8 cellular contexts compared by ENCODE assay signal in genomic region chr2:86807462-86808275, GRCh38. TPM values are rescaled to one million over a fixed set of nuclear protein-coding genes. Genes with fewer than 3 reads are reported as not detected.
DNase-seq lines count a peak whose midpoint lies in the region; ATAC-seq, FAIRE-seq and TF ChIP-seq lines count a peak whose summit lies in the region.
"Had no signal": no experiment of that assay in that cellular context is flagged by ENCODE, and none has a peak within 500 bp of the region (broad histone marks: within the 10 kb centered on the region; RNA-seq: fewer than 3 reads in every experiment).

No MANE protein-coding gene starts in this region.

- CTCF ChIA-PET in Panc1 (lab: Charles Lee), result interaction anchor here (0.6 to 1.1 kb wide), 2 partner anchors 310 to 411 kb away, joined by 3 read pairs; no protein-coding TSS in a partner anchor

- WGBS in small intestine, 3 donors, result 1% methylated on average over 49 to 52 of the region's 52 CpGs

- H3K4me1 ChIP-seq in Panc1 (ENCODE audit: control insufficient read depth, insufficient read depth, low read length), result 0 out of 2 replicates have a peak, but pooled peaks cover 4% of the 10 kb centered on the region
- H3K4me1 ChIP-seq in small intestine (ENCODE audit: control insufficient read depth in 2 of 2, insufficient read depth in 1 of 2, low read depth in 1 of 2, low read length in 1 of 2), result no peaks in the 10 kb centered on the region

- H3K27me3 ChIP-seq in Panc1 (ENCODE audit: control insufficient read depth, insufficient read depth, low read length) (no peaks in the 10 kb centered on the region), small intestine (ENCODE audit: control insufficient read depth in 2 of 2, insufficient read depth in 2 of 2, low read length in 2 of 2) (peaks cover 2 to 14% of the 10 kb centered on the region in 2 donors)

- DNase-seq in GM03348 (ENCODE audit: low spot score) (peak; percentile 40), Panc1 (ENCODE audit: low read depth, low spot score) (no peak), T47D (ENCODE audit: low read depth in 1 of 2, low spot score in 1 of 2) (peak; percentile 62 to 75), iPS-NIHi7 (ENCODE audit: extremely low spot score) (peak; percentile 72), small intestine (peak; percentile 47)

- H3K27ac ChIP-seq in Panc1 (ENCODE audit: low read length) (peak overlapping the region; percentile 68), small intestine (ENCODE audit: low read depth in 1 of 2, low read length in 1 of 2) (peak overlapping the region; percentile 8 to 22)

- intact Hi-C loops in Panc1 (cut with micrococcal nuclease; ENCODE audit: unreplicated experiment), result no loop called here

- no peaks in the 10 kb centered on the region for H3K9me3 ChIP-seq in Panc1 (ENCODE audit: control insufficient read depth, insufficient read depth, low read depth, low read length)
- no peaks in the 10 kb centered on the region for H3K9me3 ChIP-seq in small intestine (ENCODE audit: control insufficient read depth, low read depth)

- POLR2A ChIA-PET in Panc1 (lab: Charles Lee), result no interaction called here

- BruUV-seq in Panc1 (replicated peaks; lab: Mats Ljungman, UMichigan), result no TSS peak

- in situ Hi-C loops in Panc1 (cut with HindIII; ENCODE audit: low pct_unique_long_range_greater_than_20kb, low sequenced_read_pairs), result no loop called here
- in situ Hi-C loops in T47D (cut with HindIII; ENCODE audit: low pct_unique_long_range_greater_than_20kb, low sequenced_read_pairs), result no loop called here

- ATAC-seq in HG03432 (IDR thresholded peaks at IDR 0.05; ENCODE audit: unreplicated experiment) (peak; percentile 52), Panc1 (peak; percentile 86), GM21737 (IDR thresholded peaks at IDR 0.05; ENCODE audit: unreplicated experiment) (no peak)

- no peak for TF ChIP-seq CTCF in Panc1 (IDR thresholded peaks at IDR 0.05)

- H3K4me3 ChIP-seq in Panc1 (ENCODE audit: low read depth in 2 of 2, low read length in 2 of 2) (peak overlapping the region; percentile 63 to 69), small intestine (ENCODE audit: low read depth in 1 of 2, low read length in 2 of 2) (peak overlapping the region; percentile 7 to 59)

- FAIRE-seq in small intestine (lab: Jason Lieb, UNC), result no peak
- FAIRE-seq: colon had no signal

- H3K36me3 ChIP-seq in Panc1 (ENCODE audit: control insufficient read depth, insufficient read depth, low read length) (no peaks in the 10 kb centered on the region), small intestine (ENCODE audit: control insufficient read depth in 2 of 2, insufficient read depth in 2 of 2, low read length in 2 of 2) (no peaks in the 10 kb centered on the region)

RNA-seq across cellular contexts. Expression of gene CD8A, which starts 17.0 kb away (rescaled TPM):
- total RNA-seq in Panc1 (2021; ENCODE audit: unreplicated experiment), result 0.41 TPM
- polyA plus RNA-seq in Panc1 (2012; ENCODE audit: insufficient read length), result 0.57 TPM
- polyA plus RNA-seq in small intestine, result 10 to 100 TPM in 1 of 3 donors, 1 to 10 TPM in 2; 1.8 to 13.0 (median 3.7) TPM

RNA-seq across cellular contexts. Expression of gene CD8B, which starts 54.0 kb away (rescaled TPM):
- total RNA-seq in Panc1 (2021; ENCODE audit: unreplicated experiment), result not detected
- not detected for polyA plus RNA-seq in Panc1 (2012; ENCODE audit: insufficient read length)
- 10 to 100 TPM in 1 of 3 donors, 1 to 10 TPM in 2; 2.2 to 11.3 (median 4.1) TPM for polyA plus RNA-seq in small intestine
